7 cellular contexts compared by ENCODE assay signal in the genomic region with DNA sequence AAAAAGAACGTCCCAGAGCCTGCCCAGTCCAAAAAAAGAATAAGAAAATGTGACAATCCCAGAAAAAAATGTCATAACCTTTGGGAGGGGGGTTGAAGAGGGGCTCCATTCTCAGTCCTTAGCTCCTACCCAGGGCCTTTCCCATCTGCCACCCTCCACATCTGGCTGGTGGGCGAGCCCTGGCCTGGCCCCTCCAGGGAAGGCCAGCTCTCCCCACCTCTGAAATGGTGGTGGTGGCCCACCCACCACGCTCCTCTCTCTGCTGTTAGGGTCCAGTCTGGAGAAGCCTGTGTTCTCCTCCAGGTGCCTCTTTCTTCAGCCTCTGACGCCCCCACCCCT. TPM values are rescaled to one million over a fixed set of nuclear protein-coding genes. Genes with fewer than 3 reads are reported as not detected.
DNase-seq lines count a peak whose midpoint lies in the region; ATAC-seq, FAIRE-seq and TF ChIP-seq lines count a peak whose summit lies in the region.

No MANE protein-coding gene starts in this region.

- dilution Hi-C loops in keratinocyte (cut with MboI; ENCODE audit: extremely low pct_ligation_motif_present, low sequenced_read_pairs): no loop called here

- H3K9me3 ChIP-seq in HUES48 (ENCODE audit: control insufficient read depth, insufficient read depth, low read length) (no peaks in the 10 kb centered on the region), keratinocyte (ENCODE audit: control insufficient read depth, low read depth, low read length) (no peaks in the 10 kb centered on the region), stomach (no peaks in the 10 kb centered on the region)

- DNase-seq in keratinocyte (ENCODE audit: low read depth, low spot score): no peak
- no peak for DNase-seq in stomach
- no peak for DNase-seq in DMS53 (lab: John Stamatoyannopoulos, UW)
- DNase-seq in NCI-H2029 (lab: John Stamatoyannopoulos, UW): no peak

- H3K4me1 ChIP-seq in HUES48 (ENCODE audit: control insufficient read depth, insufficient read depth, low read length) (peaks cover 17% of the 10 kb centered on the region), keratinocyte (ENCODE audit: control insufficient read depth, extremely low read depth, insufficient read depth, low read length) (peaks cover 19% of the 10 kb centered on the region), stomach (peaks cover 23 to 70% (median 54%) of the 10 kb centered on the region in 4 donors)

- ATAC-seq in GM18861 (IDR thresholded peaks at IDR 0.05; ENCODE audit: unreplicated experiment): no peak

- no peak overlapping the region for H3K27ac ChIP-seq in HUES48 (ENCODE audit: low read depth, low read length)
- H3K27ac ChIP-seq in keratinocyte (ENCODE audit: control insufficient read depth, insufficient read depth, low read length): no peak overlapping the region
- peak overlapping the region; percentile 66 to 88 (median 84) for H3K27ac ChIP-seq in stomach

- no peak overlapping the region for H3K9ac ChIP-seq in HUES48 (ENCODE audit: low read depth, low read length)
- peak overlapping the region; percentile 72 for H3K9ac ChIP-seq in keratinocyte (ENCODE audit: control insufficient read depth, extremely low read depth, insufficient read depth, low read length)

- peak overlapping the region; percentile 90 for H3K4me3 Mint-ChIP-seq in activated naive CD8-positive, alpha-beta T cell

- peak overlapping the region; percentile 82 for H3K4me3 ChIP-seq in HUES48 (ENCODE audit: low read depth, low read length)
- peak overlapping the region; percentile 78 to 93 (median 79) for H3K4me3 ChIP-seq in keratinocyte (ENCODE audit: control insufficient read depth in 2 of 3, extremely low read depth in 1 of 3, insufficient read depth in 2 of 3, low read depth in 1 of 3, low read length in 3 of 3)
- H3K4me3 ChIP-seq in stomach: peak overlapping the region; percentile 76 to 83 (median 79)

- no peak for TF ChIP-seq EP300 in stomach (IDR thresholded peaks at IDR 0.05)

- no peak for FAIRE-seq in keratinocyte (lab: Jason Lieb, UNC)

- TF ChIP-seq POLR2A in stomach (IDR thresholded peaks at IDR 0.05): no peak

- TF ChIP-seq CTCF in keratinocyte (optimal IDR thresholded peaks at IDR 0.05 in 1 of 3, IDR thresholded peaks at IDR 0.05 in 1 of 3, conservative IDR thresholded peaks at IDR 0.05 in 1 of 3; ENCODE audit: extremely low read depth in 1 of 3, insufficient read depth in 2 of 3, low read length in 3 of 3) (no peak), stomach (IDR thresholded peaks at IDR 0.05) (no peak)

- H3K4me2 ChIP-seq in keratinocyte (ENCODE audit: control insufficient read depth, extremely low read depth, insufficient read depth, low read depth, low read length): peak overlapping the region; percentile 97

- H3K27me3 ChIP-seq in HUES48 (ENCODE audit: control insufficient read depth, insufficient read depth, low read length): peaks cover 36% of the 10 kb centered on the region
- H3K27me3 ChIP-seq in keratinocyte (ENCODE audit: control insufficient read depth, extremely low read depth, insufficient read depth, low read length): peaks cover 20% of the 10 kb centered on the region
- H3K27me3 ChIP-seq in stomach: peaks cover 0 to 20% (median 5%) of the 10 kb centered on the region in 3 donors

- intact Hi-C loops in stomach (cut with DNase I; ENCODE audit: low total_unique reads): no loop called here

- peaks cover 2% of the 10 kb centered on the region for H3K79me2 ChIP-seq in keratinocyte (ENCODE audit: control insufficient read depth, insufficient read depth, low read length)

- no peaks in the 10 kb centered on the region for H3K36me3 Mint-ChIP-seq in activated naive CD8-positive, alpha-beta T cell

- no peaks in the 10 kb centered on the region for H3K9me1 ChIP-seq in keratinocyte (ENCODE audit: control insufficient read depth, extremely low read depth, insufficient read depth, low read length)

- no peaks in the 10 kb centered on the region for H4K20me1 ChIP-seq in keratinocyte (ENCODE audit: control insufficient read depth, extremely low read depth, insufficient read depth, low read length)

- no peaks in the 10 kb centered on the region for H3K27me3 Mint-ChIP-seq in activated naive CD8-positive, alpha-beta T cell

- H2AFZ ChIP-seq in keratinocyte (ENCODE audit: control insufficient read depth, low read length): peak overlapping the region; percentile 8

- H3K36me3 ChIP-seq in HUES48 (ENCODE audit: control insufficient read depth, insufficient read depth, low read length): no peaks in the 10 kb centered on the region; the same call in 1 of the 2 replicates
- H3K36me3 ChIP-seq in keratinocyte (ENCODE audit: control insufficient read depth in 2 of 2, extremely low read depth in 1 of 2, insufficient read depth in 2 of 2, low read length in 2 of 2): peaks cover 0 to 4% of the 10 kb centered on the region in 2 experiments
- peaks cover 9 to 23% (median 20%) of the 10 kb centered on the region in 4 donors for H3K36me3 ChIP-seq in stomach

- WGBS in stomach, 5 donors: 9 to 16% (median 11%) methylated on average over 4 of the region's 4 CpGs

- H3K9me3 Mint-ChIP-seq in activated naive CD8-positive, alpha-beta T cell (ENCODE audit: low read depth): no peaks in the 10 kb centered on the region

- peak overlapping the region; percentile 46 for H3K27ac Mint-ChIP-seq in activated naive CD8-positive, alpha-beta T cell

- H3K4me1 Mint-ChIP-seq in activated naive CD8-positive, alpha-beta T cell (ENCODE audit: low read depth): peaks cover 32% of the 10 kb centered on the region

RNA-seq across cellular contexts. Expression of gene RGS19, which starts 0.4 kb away (rescaled TPM):
- polyA plus RNA-seq in keratinocyte (11.6 to 17.4 TPM (median 11.8 TPM) in 3 replicates), stomach (10 to 100 TPM in 2 of 3 donors, 1 to 10 TPM in 1; 8.1 to 17.2 (median 13.1) TPM)
- polyA plus RNA-seq in keratinocyte (2011; ENCODE audit: low read depth): 1.3 TPM
- polyA plus RNA-seq in keratinocyte (2011; cell fraction: cytosol; rRNA removed): 12.3 and 23.7 TPM in 2 replicates
- 8.4 and 13.6 TPM in 2 replicates for polyA plus RNA-seq in keratinocyte (2011; cell fraction: nucleus; rRNA removed)
- polyA plus RNA-seq in keratinocyte (2012; ENCODE audit: low replicate concordance): 6.2 and 15.9 TPM in 2 replicates
- polyA minus RNA-seq in keratinocyte: 8.5 to 19.6 TPM (median 10.8 TPM) in 3 replicates
- polyA minus RNA-seq in keratinocyte (2011; cell fraction: cytosol; rRNA and poly(A)+ RNA removed): 36.3 TPM
- 5.4 and 6.9 TPM in 2 replicates for polyA minus RNA-seq in keratinocyte (2011; cell fraction: nucleus; rRNA and poly(A)+ RNA removed)
- total RNA-seq in stomach: 10 to 100 TPM in 1 of 5 donors, 1 to 10 TPM in 1, not detected in 3; 3.1 to 10.1 TPM

RNA-seq across cellular contexts. Expression of gene OPRL1, which starts 1.0 kb away (rescaled TPM):
- 0.25 to 0.54 TPM (median 0.32 TPM) in 3 replicates for polyA plus RNA-seq in keratinocyte
- polyA plus RNA-seq in keratinocyte (2011; ENCODE audit: low read depth): not detected
- 0.23 and 0.48 TPM in 2 replicates for polyA plus RNA-seq in keratinocyte (2011; cell fraction: cytosol; rRNA removed)
- 0.47 and 1.0 TPM in 2 replicates for polyA plus RNA-seq in keratinocyte (2011; cell fraction: nucleus; rRNA removed)
- 0.17 and 0.47 TPM in 2 replicates for polyA plus RNA-seq in keratinocyte (2012; ENCODE audit: low replicate concordance)
- 0.59 to 1.2 TPM (median 0.67 TPM) in 3 replicates for polyA minus RNA-seq in keratinocyte
- polyA minus RNA-seq in keratinocyte (2011; cell fraction: cytosol; rRNA and poly(A)+ RNA removed): not detected
- 0.53 and 0.93 TPM in 2 replicates for polyA minus RNA-seq in keratinocyte (2011; cell fraction: nucleus; rRNA and poly(A)+ RNA removed)
- 1 to 10 TPM in 1 of 5 donors, under 1 TPM in 1, not detected in 3; 0.55 to 4.7 TPM for total RNA-seq in stomach
- polyA plus RNA-seq in stomach: under 1 TPM in 2 of 3 donors, not detected in 1; 0.18 to 0.25 TPM

RNA-seq across cellular contexts. Expression of gene LKAAEAR1, which starts 5.3 kb away (rescaled TPM):
- not detected in 3 replicates for polyA plus RNA-seq in keratinocyte
- not detected for polyA plus RNA-seq in keratinocyte (2011; ENCODE audit: low read depth)
- polyA plus RNA-seq in keratinocyte (2011; cell fraction: cytosol; rRNA removed): not detected in 2 replicates
- not detected in 2 replicates for polyA plus RNA-seq in keratinocyte (2011; cell fraction: nucleus; rRNA removed)
- polyA plus RNA-seq in keratinocyte (2012; ENCODE audit: low replicate concordance): not detected in 2 replicates
- not detected in 3 replicates for polyA minus RNA-seq in keratinocyte
- polyA minus RNA-seq in keratinocyte (2011; cell fraction: cytosol; rRNA and poly(A)+ RNA removed): not detected
- polyA minus RNA-seq in keratinocyte (2011; cell fraction: nucleus; rRNA and poly(A)+ RNA removed): not detected in 2 replicates
- total RNA-seq in stomach: not detected
- under 1 TPM in 1 of 3 donors, not detected in 2; 0.23 TPM for polyA plus RNA-seq in stomach

RNA-seq across cellular contexts. Expression of gene TCEA2, which starts 15.9 kb away (rescaled TPM):
- polyA plus RNA-seq in keratinocyte (8.4 to 13.1 TPM (median 9.1 TPM) in 3 replicates), stomach (10 to 100 TPM; 21.0 to 35.5 (median 30.4) TPM)
- polyA plus RNA-seq in keratinocyte (2011; ENCODE audit: low read depth): 13.7 TPM
- 8.2 and 17.3 TPM in 2 replicates for polyA plus RNA-seq in keratinocyte (2011; cell fraction: cytosol; rRNA removed)
- 18.8 and 30.2 TPM in 2 replicates for polyA plus RNA-seq in keratinocyte (2011; cell fraction: nucleus; rRNA removed)
- 20.3 and 23.0 TPM in 2 replicates for polyA plus RNA-seq in keratinocyte (2012; ENCODE audit: low replicate concordance)
- polyA minus RNA-seq in keratinocyte: 3.8 to 21.4 TPM (median 11.6 TPM) in 3 replicates
- polyA minus RNA-seq in keratinocyte (2011; cell fraction: cytosol; rRNA and poly(A)+ RNA removed): 15.3 TPM
- polyA minus RNA-seq in keratinocyte (2011; cell fraction: nucleus; rRNA and poly(A)+ RNA removed): 4.6 and 7.7 TPM in 2 replicates
- 10 to 100 TPM in 4 of 5 donors, 1 to 10 TPM in 1; 3.1 to 30.7 (median 22.8) TPM for total RNA-seq in stomach

RNA-seq across cellular contexts. Expression of gene NPBWR2, which starts 28.5 kb away (rescaled TPM):
- polyA plus RNA-seq in keratinocyte (not detected in 3 replicates), stomach (not detected)
- polyA plus RNA-seq in keratinocyte (2011; ENCODE audit: low read depth): not detected
- polyA plus RNA-seq in keratinocyte (2011; cell fraction: cytosol; rRNA removed): not detected in 2 replicates
- not detected in 2 replicates for polyA plus RNA-seq in keratinocyte (2011; cell fraction: nucleus; rRNA removed)
- polyA plus RNA-seq in keratinocyte (2012; ENCODE audit: low replicate concordance): not detected in 2 replicates
- polyA minus RNA-seq in keratinocyte: not detected in 3 replicates
- not detected for polyA minus RNA-seq in keratinocyte (2011; cell fraction: cytosol; rRNA and poly(A)+ RNA removed)
- not detected in 2 replicates for polyA minus RNA-seq in keratinocyte (2011; cell fraction: nucleus; rRNA and poly(A)+ RNA removed)
- total RNA-seq in stomach: not detected

Comparison
In these comparisons a context has a peak if more than half of its experiments do, and no peak if none do; other contexts are left out.
1. H3K27ac ChIP-seq: peak in stomach (5 of 5); none in HUES48 (single experiment) and keratinocyte (single experiment).
2. Peak in every context shown above with its lines, with median percentiles within 50 percentile points of each other: H3K4me3 ChIP-seq.